ENCODE assay signal across 8 cellular contexts in genomic region chr3:196179380-196180308, GRCh38. TPM values are rescaled to one million over a fixed set of nuclear protein-coding genes. Genes with fewer than 3 reads are reported as not detected.
DNase-seq lines count a peak whose midpoint lies in the region; ATAC-seq and TF ChIP-seq lines count a peak whose summit lies in the region.

No MANE protein-coding gene starts in this region.

- CTCF ChIA-PET in PC-3 (lab: Charles Lee): interaction anchor here (0.6 kb wide), 1 partner anchor 265 kb away, joined by 3 read pairs; no protein-coding TSS in a partner anchor

- H3K27ac ChIP-seq in PC-3 (ENCODE audit: low read length): 0 out of 2 replicates have a peak overlapping the region, but pooled peaks have one; percentile 12
- no peak overlapping the region for H3K27ac ChIP-seq in hepatocyte

- H3F3A ChIP-seq in PC-3 (ENCODE audit: low read length, unreplicated experiment): no peaks in the 10 kb centered on the region

- no peak overlapping the region for H3K9ac ChIP-seq in PC-3 (ENCODE audit: low read length)

- BruUV-seq in PC-3 (replicated peaks; lab: Mats Ljungman, UMichigan): no TSS peak

- H3K9me3 ChIP-seq in PC-3 (ENCODE audit: low read length) (no peaks in the 10 kb centered on the region), hepatocyte (ENCODE audit: low read depth) (no peaks in the 10 kb centered on the region)

- H3K4me1 ChIP-seq in PC-3 (ENCODE audit: insufficient read depth, low read length) (peaks cover 19% of the 10 kb centered on the region), hepatocyte (ENCODE audit: insufficient read depth) (peaks cover 11% of the 10 kb centered on the region)

- ATAC-seq in HG03432 (IDR thresholded peaks at IDR 0.05; ENCODE audit: unreplicated experiment) (peak; percentile 74), PC-3 (peak; percentile 88)

- no peak overlapping the region for H3K4me3 ChIP-seq in PC-3 (ENCODE audit: low read length)
- H3K4me3 ChIP-seq in hepatocyte: no peak overlapping the region

- TF ChIP-seq CTCF in PC-3 (conservative IDR thresholded peaks at IDR 0.05; ENCODE audit: low read depth, low read length) (no peak), hepatocyte (IDR thresholded peaks at IDR 0.05; ENCODE audit: poor library complexity) (no peak)

- no peaks in the 10 kb centered on the region for H3K9me2 ChIP-seq in PC-3 (replicated peaks; ENCODE audit: low read length)
- no peaks in the 10 kb centered on the region for H3K9me2 ChIP-seq in hepatocyte (replicated peaks; ENCODE audit: insufficient read depth)

- H3K4me2 ChIP-seq in PC-3 (ENCODE audit: low read length): peak overlapping the region; percentile 29
- no peak overlapping the region for H3K4me2 ChIP-seq in hepatocyte

- 70% methylated on average over 24 of the region's 24 CpGs for WGBS in hepatocyte (ENCODE audit: low lambda C conversion rate, missing lambda C conversion rate)

- intact Hi-C loops in PC-3 (cut with micrococcal nuclease): no loop called here

- H2AFZ ChIP-seq in PC-3 (ENCODE audit: low read length) (peak overlapping the region; percentile 39), hepatocyte (peak overlapping the region; percentile 0)

- POLR2A ChIA-PET in PC-3 (lab: Charles Lee; ENCODE audit: unreplicated experiment): interaction anchor here (0.6 kb wide), 1 partner anchor 105 kb away, joined by 12 read pairs; no protein-coding TSS in a partner anchor

- H3K36me3 ChIP-seq in PC-3 (ENCODE audit: low read depth, low read length): no peaks in the 10 kb centered on the region
- no peaks in the 10 kb centered on the region for H3K36me3 ChIP-seq in hepatocyte (replicated peaks; ENCODE audit: insufficient read depth, low read depth)

- DNase-seq in Ammon's horn (ENCODE audit: low spot score) (peak; percentile 93), GM19240 (ENCODE audit: insufficient read length, low spot score) (peak; percentile 65), PC-3 (peak; percentile 73), hepatocyte (ENCODE audit: low spot score) (no peak), NCI-H82 (lab: John Stamatoyannopoulos, UW) (no peak)
- DNase-seq in activated naive CD4-positive, alpha-beta T cell (lab: John Stamatoyannopoulos, UW): peak; percentile 40 to 70 (median 56)
- DNase-seq in stimulated activated CD4-positive, alpha-beta T cell treated with anti-CD3 and anti-CD28 coated beads, Interleukin-1b, Interleukin-23, amount 100 ng/mL, for 4 hours (ENCODE audit: low read depth in 2 of 2): peak; percentile 67 to 69

- H4K20me1 ChIP-seq in PC-3 (ENCODE audit: low read length) (no peaks in the 10 kb centered on the region), hepatocyte (ENCODE audit: insufficient read depth, poor library complexity, severe bottlenecking) (no peaks in the 10 kb centered on the region)

- H3K27me3 ChIP-seq in PC-3 (ENCODE audit: low read length): no peaks in the 10 kb centered on the region
- H3K27me3 ChIP-seq in hepatocyte: no peaks in the 10 kb centered on the region

- no peaks in the 10 kb centered on the region for H3K79me2 ChIP-seq in PC-3 (ENCODE audit: low read length)
- H3K79me2 ChIP-seq in hepatocyte: no peaks in the 10 kb centered on the region

RNA-seq across cellular contexts. Expression of gene ZDHHC19, which starts 31.6 kb away (rescaled TPM):
- total RNA-seq in PC-3 (2014; rRNA removed): not detected in 2 replicates
- not detected in 2 replicates for total RNA-seq in hepatocyte
- polyA plus RNA-seq in hepatocyte: 0.77 and 0.79 TPM in 2 replicates

RNA-seq across cellular contexts. Expression of gene SLC51A, which starts 36.7 kb away (rescaled TPM):
- total RNA-seq in PC-3 (2014; rRNA removed) (9.7 and 10.0 TPM in 2 replicates), hepatocyte (3.9 and 6.3 TPM in 2 replicates)
- polyA plus RNA-seq in hepatocyte: 13.9 and 15.8 TPM in 2 replicates

Comparison
In these comparisons a context has a peak if more than half of its experiments do, and no peak if none do; other contexts are left out.
1. DNase-seq: peak in Ammon's horn (single experiment), GM19240 (single experiment), PC-3 (single experiment), activated naive CD4-positive, alpha-beta T cell (4 of 4) and stimulated activated CD4-positive, alpha-beta T cell treated with anti-CD3 and anti-CD28 coated beads, Interleukin-1b, Interleukin-23, amount 100 ng/mL, for 4 hours (2 of 2); none in hepatocyte (single experiment) and NCI-H82 (single experiment).